In genomic region chr5:119409235-119409815, GRCh38 we compare ENCODE assay signal across 1 cellular context.
A peak's percentile ranks its signal among the peaks of the same experiment; 100 is the strongest.
TF ChIP-seq lines count a peak whose summit lies in the region.

No MANE protein-coding gene starts in this region.

TF ChIP-seq in HepG2, 621 proteins besides CTCF, POLR2A, EP300 and RAD21:
- TF ChIP-seq SMC3 (IDR thresholded peaks at IDR 0.05; ENCODE audit: low read length) (peak; percentile 13; the same call in 1 of the 2 replicates), ZNF7 (CRISPR knock-in tag; IDR thresholded peaks at IDR 0.05) (peak; percentile 95), STAG1 (CRISPR knock-in tag; IDR thresholded peaks at IDR 0.05) (peak; percentile 21; the same call in 1 of the 2 replicates), FOXA3 (CRISPR knock-in tag; IDR thresholded peaks at IDR 0.05) (no peak)
TF ChIP-seq in HepG2: peak in this region for 3.
